ENCODE assay signal across 11 cellular contexts in the genomic region with DNA sequence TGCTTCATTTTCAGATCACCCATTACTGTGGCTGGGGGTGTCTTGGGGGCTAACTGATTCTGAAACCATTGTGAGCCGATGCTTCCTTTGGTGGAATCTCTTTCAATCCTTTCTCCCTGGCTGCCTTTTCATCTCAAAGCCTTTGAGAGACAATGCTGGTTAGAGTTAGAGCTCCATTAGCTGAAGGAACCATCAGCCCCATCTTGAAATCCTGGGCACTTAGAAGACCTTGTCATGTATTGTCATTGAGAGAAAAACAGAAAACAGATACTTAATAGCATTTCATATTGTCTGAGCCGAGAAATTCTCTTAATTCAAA. TPM values are rescaled to one million over a fixed set of nuclear protein-coding genes. Genes with fewer than 3 reads are reported as not detected.
DNase-seq lines count a peak whose midpoint lies in the region; ATAC-seq, FAIRE-seq and TF ChIP-seq lines count a peak whose summit lies in the region.
"Had no signal": no experiment of that assay in that cellular context is flagged by ENCODE, and none has a peak within 500 bp of the region (broad histone marks: within the 10 kb centered on the region; RNA-seq: fewer than 3 reads in every experiment).

No MANE protein-coding gene starts in this region.

- H3K4me3 ChIP-seq in HFF-Myc (replicated peaks; ENCODE audit: low read depth, low read length): 0 out of 2 replicates have a peak overlapping the region, but pooled peaks have one; percentile 6
- H3K4me3 ChIP-seq in K562: no peak overlapping the region
- H3K4me3 ChIP-seq in keratinocyte (ENCODE audit: control insufficient read depth in 2 of 3, extremely low read depth in 1 of 3, insufficient read depth in 2 of 3, low read depth in 1 of 3, low read length in 3 of 3): no peak overlapping the region
- peak overlapping the region; percentile 37 for H3K4me3 ChIP-seq in skeletal muscle satellite cell (ENCODE audit: low read length)
- no peak overlapping the region for H3K4me3 ChIP-seq in CD4-positive, alpha-beta memory T cell (ENCODE audit: low read length in 2 of 2)

- H3K9ac ChIP-seq in K562 (ENCODE audit: insufficient read depth in 1 of 2, low read depth in 2 of 2, low read length in 2 of 2): peak overlapping the region in 1 of 2 experiments; percentile 61; a peak in 1 of 4 replicates
- no peak overlapping the region for H3K9ac ChIP-seq in keratinocyte (ENCODE audit: control insufficient read depth, extremely low read depth, insufficient read depth, low read length)
- H3K9ac ChIP-seq in skeletal muscle satellite cell (ENCODE audit: low read depth, low read length): peak overlapping the region; percentile 43

- H3K9me1 ChIP-seq in K562 (ENCODE audit: control insufficient read depth, insufficient read depth, low read length) (no peaks in the 10 kb centered on the region), keratinocyte (ENCODE audit: control insufficient read depth, extremely low read depth, insufficient read depth, low read length) (peaks cover 5% of the 10 kb centered on the region)

- H3K4me1 ChIP-seq in K562 (replicated peaks in 1 of 2; ENCODE audit: control insufficient read depth in 2 of 2, insufficient read depth in 2 of 2, low read length in 2 of 2) (peaks cover 16 to 28% of the 10 kb centered on the region in 2 experiments), keratinocyte (ENCODE audit: control insufficient read depth, extremely low read depth, insufficient read depth, low read length) (peaks cover 63% of the 10 kb centered on the region), skeletal muscle satellite cell (ENCODE audit: control insufficient read depth, insufficient read depth, low read length) (peaks cover 77% of the 10 kb centered on the region)
- H3K4me1 ChIP-seq in CD4-positive, alpha-beta memory T cell (ENCODE audit: insufficient read depth, low read length): no peaks in the 10 kb centered on the region

- TF ChIP-seq CTCF in HFF-Myc (IDR thresholded peaks at IDR 0.05; ENCODE audit: low read depth, low read length, missing control alignments): no peak
- TF ChIP-seq CTCF in K562 (IDR thresholded peaks at IDR 0.05 in 2 of 3, conservative IDR thresholded peaks at IDR 0.05 in 1 of 3; ENCODE audit: insufficient read depth in 2 of 3, low read depth in 1 of 3, low read length in 3 of 3): no peak
- no peak for TF ChIP-seq CTCF in keratinocyte (optimal IDR thresholded peaks at IDR 0.05 in 1 of 3, IDR thresholded peaks at IDR 0.05 in 1 of 3, conservative IDR thresholded peaks at IDR 0.05 in 1 of 3; ENCODE audit: extremely low read depth in 1 of 3, insufficient read depth in 2 of 3, low read length in 3 of 3)

- H2AFZ ChIP-seq in K562 (ENCODE audit: low read depth, low read length): no peak overlapping the region
- no peak overlapping the region for H2AFZ ChIP-seq in keratinocyte (ENCODE audit: control insufficient read depth, low read length)

- H3K9me3 ChIP-seq in K562 (replicated peaks; ENCODE audit: control insufficient read depth, insufficient read depth, low read depth, low read length): no peaks in the 10 kb centered on the region
- no peaks in the 10 kb centered on the region for H3K9me3 ChIP-seq in keratinocyte (ENCODE audit: control insufficient read depth, low read depth, low read length)
- no peaks in the 10 kb centered on the region for H3K9me3 ChIP-seq in skeletal muscle satellite cell (replicated peaks; ENCODE audit: low read length)
- no peaks in the 10 kb centered on the region for H3K9me3 ChIP-seq in CD4-positive, alpha-beta memory T cell (ENCODE audit: control insufficient read depth in 1 of 2, low read length in 2 of 2)

- CTCF ChIA-PET in K562 (lab: Yijun Ruan, JAX; ENCODE audit: low intra/inter-chr PET ratio): no interaction called here
- CTCF ChIA-PET in CD4-positive, alpha-beta memory T cell (lab: Charles Lee; ENCODE audit: partially characterized antibody): no interaction called here

- H4K20me1 ChIP-seq in K562 (replicated peaks; ENCODE audit: control insufficient read depth, insufficient read depth, low read length) (peaks cover 20% of the 10 kb centered on the region), keratinocyte (ENCODE audit: control insufficient read depth, extremely low read depth, insufficient read depth, low read length) (peaks cover 13% of the 10 kb centered on the region)

- FAIRE-seq in K562 (lab: Jason Lieb, UNC): no peak
- FAIRE-seq in keratinocyte (lab: Jason Lieb, UNC): no peak

- peak overlapping the region in 2 of 8 donors; percentile 13 to 15 for H3K4me3 Mint-ChIP-seq in CD4-positive, alpha-beta memory T cell
- H3K4me3 Mint-ChIP-seq: activated naive CD4-positive, alpha-beta T cell treated with anti-CD3 and anti-CD28 coated beads for 36 hours; CD8-positive, alpha-beta T cell had no signal

- ATAC-seq in K562 (no peak), HG03175 (IDR thresholded peaks at IDR 0.05; ENCODE audit: unreplicated experiment) (no peak)

- H3K4me2 ChIP-seq in K562 (ENCODE audit: insufficient read depth, low read length) (no peak overlapping the region; the same call in 1 of the 2 replicates), keratinocyte (ENCODE audit: control insufficient read depth, extremely low read depth, insufficient read depth, low read depth, low read length) (peak overlapping the region; percentile 57), skeletal muscle satellite cell (ENCODE audit: low read length) (peak overlapping the region; percentile 88)

- TF ChIP-seq RAD21 in K562 (CRISPR knock-in tag; conservative IDR thresholded peaks at IDR 0.05 in 1 of 2, IDR thresholded peaks at IDR 0.05 in 1 of 2): no peak

- WGBS in K562 (ENCODE audit: insufficient coverage, low coverage, missing lambda C conversion rate): 66% methylated on average over 2 of the region's 2 CpGs

- POLR2A ChIA-PET in K562 (lab: Yijun Ruan, JAX): interaction anchor here (0.5 to 2.4 kb wide), 4 partner anchors 11 to 92 kb away, joined by 3 to 7 read pairs (median 3); no protein-coding TSS in a partner anchor
- POLR2A ChIA-PET in CD4-positive, alpha-beta memory T cell (lab: Charles Lee; ENCODE audit: partially characterized antibody): no interaction called here

- in situ Hi-C loops in K562 (cut with MboI): no loop called here

- peak overlapping the region in 1 of 7 donors; percentile 3 for H3K27ac Mint-ChIP-seq in CD4-positive, alpha-beta memory T cell
- H3K27ac Mint-ChIP-seq: activated naive CD4-positive, alpha-beta T cell treated with anti-CD3 and anti-CD28 coated beads for 36 hours; CD8-positive, alpha-beta T cell had no signal

- TF ChIP-seq EP300 in K562 (IDR thresholded peaks at IDR 0.05; ENCODE audit: low read length): no peak

- H3K36me3 Mint-ChIP-seq in CD4-positive, alpha-beta memory T cell: no peaks in the 10 kb centered on the region
- H3K36me3 Mint-ChIP-seq: CD8-positive, alpha-beta T cell had no signal

- BruUV-seq in K562 (replicated peaks; lab: Mats Ljungman, UMichigan): no TSS peak

- H3K9me3 Mint-ChIP-seq in CD4-positive, alpha-beta memory T cell: peaks cover 0 to 4% (median 0%) of the 10 kb centered on the region in 8 donors
- H3K9me3 Mint-ChIP-seq: activated naive CD4-positive, alpha-beta T cell treated with anti-CD3 and anti-CD28 coated beads for 36 hours; CD8-positive, alpha-beta T cell had no signal

- DNase-seq in HFF-Myc (ENCODE audit: extremely low read depth, low read depth) (no peak), K562 (ENCODE audit: extremely low read depth in 1 of 4, low spot score in 3 of 4) (no peak), keratinocyte (ENCODE audit: low read depth, low spot score) (no peak), kidney glomerular epithelial cell (lab: John Stamatoyannopoulos, UW) (no peak), LoVo (ENCODE audit: low spot score) (no peak)
- DNase-seq in CD4-positive, alpha-beta memory T cell: no peak
- DNase-seq: NK-92 treated with Interleukin-12 subunit alpha and Interleukin-12 subunit beta, amount 100 ng/mL, for 24 hours had no signal

- H3K27ac ChIP-seq in K562 (ENCODE audit: extremely low read depth, low read depth, low read length): no peak overlapping the region
- peak overlapping the region; percentile 10 for H3K27ac ChIP-seq in keratinocyte (ENCODE audit: control insufficient read depth, insufficient read depth, low read length)
- H3K27ac ChIP-seq in CD4-positive, alpha-beta memory T cell (ENCODE audit: low read depth, low read length): no peak overlapping the region

- H3K79me2 ChIP-seq in K562 (ENCODE audit: control insufficient read depth, insufficient read depth, low read length): peaks cover 25% of the 10 kb centered on the region
- H3K79me2 ChIP-seq in keratinocyte (ENCODE audit: control insufficient read depth, insufficient read depth, low read length): peaks cover 98% of the 10 kb centered on the region

- H3K27me3 ChIP-seq in K562 (ENCODE audit: control insufficient read depth in 2 of 2, insufficient read depth in 2 of 2, low read length in 2 of 2) (no peaks in the 10 kb centered on the region), keratinocyte (ENCODE audit: control insufficient read depth, extremely low read depth, insufficient read depth, low read length) (no peaks in the 10 kb centered on the region), skeletal muscle satellite cell (ENCODE audit: control insufficient read depth, insufficient read depth, low read length) (no peaks in the 10 kb centered on the region)
- H3K27me3 ChIP-seq in CD4-positive, alpha-beta memory T cell (ENCODE audit: insufficient read depth, low read length): peaks cover 13% of the 10 kb centered on the region

- peaks cover 56 to 63% of the 10 kb centered on the region in 2 donors for H3K27me3 Mint-ChIP-seq in CD4-positive, alpha-beta memory T cell

- intact Hi-C loops in K562 (cut with micrococcal nuclease): no loop called here
- intact Hi-C loops in CD4-positive, alpha-beta memory T cell (cut with micrococcal nuclease): no loop called here

- peaks cover 0 to 15% (median 9%) of the 10 kb centered on the region in 4 donors for H3K4me1 Mint-ChIP-seq in CD4-positive, alpha-beta memory T cell

- dilution Hi-C loops in keratinocyte (cut with MboI; ENCODE audit: extremely low pct_ligation_motif_present, low sequenced_read_pairs): no loop called here

- 0 out of 3 replicates have a peak, but pooled peaks cover 6% of the 10 kb centered on the region for H3K36me3 ChIP-seq in K562 (ENCODE audit: control insufficient read depth, insufficient read depth, low read length)
- peaks cover 2 to 16% of the 10 kb centered on the region in 2 experiments for H3K36me3 ChIP-seq in keratinocyte (ENCODE audit: control insufficient read depth in 2 of 2, extremely low read depth in 1 of 2, insufficient read depth in 2 of 2, low read length in 2 of 2)
- peaks cover 25% of the 10 kb centered on the region for H3K36me3 ChIP-seq in skeletal muscle satellite cell (ENCODE audit: insufficient read depth, low read length)
- no peaks in the 10 kb centered on the region for H3K36me3 ChIP-seq in CD4-positive, alpha-beta memory T cell (ENCODE audit: insufficient read depth, low read length)

- TF ChIP-seq POLR2A in K562 (conservative IDR thresholded peaks at IDR 0.05): no peak

RNA-seq across cellular contexts. Expression of gene TEAD1, which starts 6.7 kb away (rescaled TPM):
- 28.3 and 59.6 TPM in 2 replicates for total RNA-seq in K562 (2011; cell fraction: chromatin; rRNA removed; ENCODE audit: low replicate concordance)
- 17.3 and 19.1 TPM in 2 replicates for total RNA-seq in K562 (2011; cell fraction: nucleolus; rRNA removed)
- 40.8 and 69.8 TPM in 2 replicates for total RNA-seq in K562 (2011; cell fraction: nucleoplasm; rRNA removed)
- 11.8 and 14.8 TPM in 2 replicates for total RNA-seq in K562 (2014; rRNA removed)
- 10.8 and 11.7 TPM in 2 replicates for total RNA-seq in K562 (2014; rRNA removed; fragmentation: Illumina TruSeq; extraction: Trizol)
- total RNA-seq in K562 (2015; rRNA removed; fragmentation: Illumina TruSeq; extraction: Trizol): 14.2 and 14.8 TPM in 2 replicates
- 17.7 and 17.8 TPM in 2 replicates for total RNA-seq in K562 (2021)
- 7.4 and 9.2 TPM in 2 replicates for polyA plus RNA-seq in K562 (2011; rRNA removed)
- 5.2 and 5.6 TPM in 2 replicates for polyA plus RNA-seq in K562 (2011; cell fraction: cytosol; rRNA removed)
- 21.9 and 25.1 TPM in 2 replicates for polyA plus RNA-seq in K562 (2011; cell fraction: nucleus; rRNA removed)
- 8.6 and 9.5 TPM in 2 replicates for polyA plus RNA-seq in K562 (2012)
- polyA plus RNA-seq in K562 (2014; fragmentation: Illumina TruSeq; extraction: Trizol): 10.3 and 12.8 TPM in 2 replicates
- 1 to 10 TPM; 1.7 to 2.1 TPM for polyA plus RNA-seq in K562 (2014; fragmentation: Nextera tagmentation; extraction: Ambion mirVana)
- 6.9 and 7.3 TPM in 2 replicates for polyA plus RNA-seq in K562 (2014; rRNA removed)
- polyA minus RNA-seq in K562 (2011; rRNA and poly(A)+ RNA removed): 22.6 and 23.9 TPM in 2 replicates
- 9.4 and 10.8 TPM in 2 replicates for polyA minus RNA-seq in K562 (2011; cell fraction: cytosol; rRNA and poly(A)+ RNA removed)
- 21.5 and 27.1 TPM in 2 replicates for polyA minus RNA-seq in K562 (2011; cell fraction: nucleus; rRNA and poly(A)+ RNA removed)
- polyA plus RNA-seq in keratinocyte: 18.7 to 33.6 TPM (median 32.7 TPM) in 3 replicates
- polyA plus RNA-seq in keratinocyte (2011; ENCODE audit: low read depth): 18.1 TPM
- polyA plus RNA-seq in keratinocyte (2011; cell fraction: cytosol; rRNA removed): 21.7 and 32.2 TPM in 2 replicates
- polyA plus RNA-seq in keratinocyte (2011; cell fraction: nucleus; rRNA removed): 37.7 and 43.0 TPM in 2 replicates
- 16.2 and 37.8 TPM in 2 replicates for polyA plus RNA-seq in keratinocyte (2012; ENCODE audit: low replicate concordance)
- 36.9 to 96.2 TPM (median 41.3 TPM) in 3 replicates for polyA minus RNA-seq in keratinocyte
- polyA minus RNA-seq in keratinocyte (2011; cell fraction: cytosol; rRNA and poly(A)+ RNA removed): 44.3 TPM
- polyA minus RNA-seq in keratinocyte (2011; cell fraction: nucleus; rRNA and poly(A)+ RNA removed): 49.3 and 96.6 TPM in 2 replicates
- total RNA-seq in skeletal muscle satellite cell (2012; rRNA removed): 67.2 and 70.3 TPM in 2 replicates
- total RNA-seq in CD4-positive, alpha-beta memory T cell: 1 to 10 TPM in 1 of 2 experiments, under 1 TPM in 1; 0.52 to 1.1 TPM
- under 1 TPM in 1 of 2 donors, not detected in 1; 0.15 TPM for polyA plus RNA-seq in CD4-positive, alpha-beta memory T cell
- total RNA-seq: CD8-positive, alpha-beta T cell had no signal

Comparison
In these comparisons a context has a peak if more than half of its experiments do, and no peak if none do; other contexts are left out.
1. H3K4me3 ChIP-seq: peak in HFF-Myc (single experiment) and skeletal muscle satellite cell (single experiment); none in K562 (single experiment), keratinocyte (0 of 3) and CD4-positive, alpha-beta memory T cell (0 of 2).